ENCODE assay signal across 18 cellular contexts in the genomic region with DNA sequence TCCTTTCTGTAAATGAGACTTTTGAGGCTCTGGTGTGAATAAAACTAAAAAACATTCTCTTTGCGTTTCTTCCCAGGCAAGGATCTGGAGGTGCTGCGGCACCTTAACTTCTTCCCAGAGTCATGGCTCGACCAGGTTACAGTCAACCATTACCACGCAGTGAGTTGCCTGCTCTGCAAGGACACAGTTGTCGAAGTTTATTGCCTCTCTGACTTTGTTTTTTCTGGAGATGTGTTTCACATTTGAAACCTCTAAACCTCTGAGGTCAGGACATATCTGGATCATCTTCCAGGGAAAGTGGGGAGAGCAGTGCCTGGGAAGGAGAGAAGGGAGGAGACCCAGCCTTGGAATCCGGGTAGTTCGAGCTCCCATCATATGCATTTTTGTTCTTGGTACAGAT. TPM values are rescaled to one million over a fixed set of nuclear protein-coding genes. Genes with fewer than 3 reads are reported as not detected.
DNase-seq lines count a peak whose midpoint lies in the region; ATAC-seq and TF ChIP-seq lines count a peak whose summit lies in the region.
"Had no signal": no experiment of that assay in that cellular context is flagged by ENCODE, and none has a peak within 500 bp of the region (broad histone marks: within the 10 kb centered on the region; RNA-seq: fewer than 3 reads in every experiment).

No MANE protein-coding gene starts in this region.

- no peaks in the 10 kb centered on the region for H3K9me3 ChIP-seq in colonic mucosa
- H3K9me3 ChIP-seq: HAP-1 had no signal

- H3K27me3 ChIP-seq in colonic mucosa: no peaks in the 10 kb centered on the region

- no peak overlapping the region for H3K9ac ChIP-seq in colonic mucosa (ENCODE audit: low read depth in 2 of 2, low read length in 2 of 2)

- H3K27me3 Mint-ChIP-seq in Calu3 (ENCODE audit: unreplicated experiment) (no peaks in the 10 kb centered on the region), nephron (ENCODE audit: low read depth) (peaks cover 12% of the 10 kb centered on the region)

- intact Hi-C loops in Calu3 (cut with micrococcal nuclease; ENCODE audit: unreplicated experiment) (loop anchor here (2.0 kb wide), 1 partner anchor 20 kb away; no protein-coding TSS in a partner anchor), colonic mucosa (cut with DNase I) (no loop called here)

- CTCF ChIA-PET in Calu3 (lab: Charles Lee): no interaction called here

- H3K9me3 Mint-ChIP-seq in Calu3 (ENCODE audit: low read depth, unreplicated experiment) (no peaks in the 10 kb centered on the region), nephron (no peaks in the 10 kb centered on the region)

- H3K27ac Mint-ChIP-seq in Calu3 (ENCODE audit: unreplicated experiment) (peak overlapping the region; percentile 88), nephron (peak overlapping the region; percentile 83 to 95 (median 85))

- H3K4me3 ChIP-seq in colonic mucosa: no peak overlapping the region
- H3K4me3 ChIP-seq: HAP-1, K562 had no signal

- BruUV-seq in Calu3 (replicated peaks; lab: Mats Ljungman, UMichigan): no TSS peak

- no peak for ATAC-seq in GM18858 (IDR thresholded peaks at IDR 0.05; ENCODE audit: unreplicated experiment)
- ATAC-seq: K562 had no signal

- no peaks in the 10 kb centered on the region for H3K4me1 ChIP-seq in colonic mucosa
- H3K4me1 ChIP-seq: HAP-1 had no signal

- TF ChIP-seq CTCF in Calu3 (IDR thresholded peaks at IDR 0.05; ENCODE audit: unreplicated experiment) (no peak), colonic mucosa (IDR thresholded peaks at IDR 0.05) (no peak), nephron (IDR thresholded peaks at IDR 0.05; ENCODE audit: unreplicated experiment in 3 of 3) (no peak)

- H3K36me3 ChIP-seq in colonic mucosa: no peaks in the 10 kb centered on the region
- H3K36me3 ChIP-seq: HAP-1 had no signal

- peak overlapping the region; percentile 33 for H3K4me3 Mint-ChIP-seq in Calu3 (ENCODE audit: low read depth, unreplicated experiment)
- H3K4me3 Mint-ChIP-seq in nephron: no peak overlapping the region

- no peak for DNase-seq in Calu3
- peak; percentile 15 for DNase-seq in colonic mucosa
- no peak for DNase-seq in NOMO-1 treated with DMSO at 0.1 percent for 48 hours (lab: John Stamatoyannopoulos, UW; ENCODE audit: unreplicated experiment)
- DNase-seq in iPS-NIHi11 (ENCODE audit: low spot score): no peak
- DNase-seq: COR-L47, MV-4-11, NCI-H1436, NCI-H2029, NCI-H2171, NCI-H446, NCI-H69, OCI-M1 had no signal

- H3K36me3 Mint-ChIP-seq in Calu3 (ENCODE audit: insufficient read depth, unreplicated experiment): peaks cover 14% of the 10 kb centered on the region
- H3K36me3 Mint-ChIP-seq in nephron (ENCODE audit: low read depth): no peaks in the 10 kb centered on the region

- H3K4me1 Mint-ChIP-seq in Calu3 (ENCODE audit: low read depth, unreplicated experiment): peaks cover 15% of the 10 kb centered on the region
- H3K4me1 Mint-ChIP-seq in nephron: no peaks in the 10 kb centered on the region

- H3K27ac ChIP-seq in colonic mucosa: no peak overlapping the region
- H3K27ac ChIP-seq in temporal lobe (ENCODE audit: low read depth, low read length): peak overlapping the region; percentile 98
- H3K27ac ChIP-seq: C4-2B had no signal

RNA-seq across cellular contexts. Expression of a gene that starts 43.4 kb away (rescaled TPM):
- 29.4 and 31.0 TPM in 2 replicates for total RNA-seq in Calu3 (2022)
- 10 to 100 TPM; 34.8 to 55.6 TPM for total RNA-seq in colonic mucosa
- total RNA-seq in temporal lobe: 26.3 TPM
